ENCODE assay signal across 7 cellular contexts in genomic region chr1:41109316-41110263, GRCh38.
DNase-seq lines count a peak whose midpoint lies in the region; ATAC-seq and TF ChIP-seq lines count a peak whose summit lies in the region.

No MANE protein-coding gene starts in this region.

- H3K79me2 ChIP-seq in smooth muscle cell (ENCODE audit: low read depth): no peaks in the 10 kb centered on the region

- H2AFZ ChIP-seq in smooth muscle cell (ENCODE audit: low read depth): no peak overlapping the region

- ATAC-seq in HG02885 (IDR thresholded peaks at IDR 0.05; ENCODE audit: poor library complexity, unreplicated experiment) (no peak), GM18873 (IDR thresholded peaks at IDR 0.05; ENCODE audit: low FRiP score, unreplicated experiment) (no peak)

- H3K9ac ChIP-seq in smooth muscle cell (ENCODE audit: low read depth): peak overlapping the region; percentile 56

- H3K27ac ChIP-seq in angular gyrus (ENCODE audit: low read depth, low read length): peak overlapping the region; percentile 55
- H3K27ac ChIP-seq in smooth muscle cell (ENCODE audit: low read depth): peak overlapping the region; percentile 90

- TF ChIP-seq CTCF in smooth muscle cell (IDR thresholded peaks at IDR 0.05; ENCODE audit: borderline replicate concordance, insufficient read depth, poor library complexity, severe bottlenecking): no peak

- no peaks in the 10 kb centered on the region for H3K27me3 ChIP-seq in smooth muscle cell (ENCODE audit: low read depth)

- peaks cover 4% of the 10 kb centered on the region for H3K4me1 ChIP-seq in smooth muscle cell (ENCODE audit: low read depth)

- H3K36me3 ChIP-seq in smooth muscle cell (ENCODE audit: low read depth): peaks cover 7% of the 10 kb centered on the region

- H4K20me1 ChIP-seq in smooth muscle cell (ENCODE audit: low read depth): no peaks in the 10 kb centered on the region

- peak overlapping the region; percentile 64 for H3K4me2 ChIP-seq in smooth muscle cell

- H3K9me3 ChIP-seq in smooth muscle cell (replicated peaks; ENCODE audit: low read depth): no peaks in the 10 kb centered on the region

- H3K4me3 ChIP-seq in smooth muscle cell: no peak overlapping the region

- peak; percentile 30 for DNase-seq in HuH-7 (ENCODE audit: low spot score)
- peak; percentile 21 for DNase-seq in iPS-NIHi7 (ENCODE audit: extremely low spot score)
- DNase-seq in smooth muscle cell (lab: John Stamatoyannopoulos, UW; ENCODE audit: unreplicated experiment): no peak
- no peak for DNase-seq in NCI-H128 (lab: John Stamatoyannopoulos, UW; ENCODE audit: unreplicated experiment)

- peaks cover 32% of the 10 kb centered on the region for H3F3A ChIP-seq in smooth muscle cell (ENCODE audit: low read depth)

- 19% methylated on average over 4 of the region's 4 CpGs for WGBS in smooth muscle cell (ENCODE audit: low lambda C conversion rate)

Comparison
In these comparisons a context has a peak if more than half of its experiments do, and no peak if none do; other contexts are left out.
1. DNase-seq: peak in HuH-7 (single experiment) and iPS-NIHi7 (single experiment); none in smooth muscle cell (single experiment) and NCI-H128 (single experiment).